ENCODE assay signal across 1 cellular context in genomic region chr3:33957176-33957575, GRCh38.
TF ChIP-seq lines count a peak whose summit lies in the region.

No MANE protein-coding gene starts in this region.

TF ChIP-seq in GM23338, 12 proteins besides CTCF, POLR2A, EP300 and RAD21 (continued from another document):
- TF ChIP-seq, protein P1, sequence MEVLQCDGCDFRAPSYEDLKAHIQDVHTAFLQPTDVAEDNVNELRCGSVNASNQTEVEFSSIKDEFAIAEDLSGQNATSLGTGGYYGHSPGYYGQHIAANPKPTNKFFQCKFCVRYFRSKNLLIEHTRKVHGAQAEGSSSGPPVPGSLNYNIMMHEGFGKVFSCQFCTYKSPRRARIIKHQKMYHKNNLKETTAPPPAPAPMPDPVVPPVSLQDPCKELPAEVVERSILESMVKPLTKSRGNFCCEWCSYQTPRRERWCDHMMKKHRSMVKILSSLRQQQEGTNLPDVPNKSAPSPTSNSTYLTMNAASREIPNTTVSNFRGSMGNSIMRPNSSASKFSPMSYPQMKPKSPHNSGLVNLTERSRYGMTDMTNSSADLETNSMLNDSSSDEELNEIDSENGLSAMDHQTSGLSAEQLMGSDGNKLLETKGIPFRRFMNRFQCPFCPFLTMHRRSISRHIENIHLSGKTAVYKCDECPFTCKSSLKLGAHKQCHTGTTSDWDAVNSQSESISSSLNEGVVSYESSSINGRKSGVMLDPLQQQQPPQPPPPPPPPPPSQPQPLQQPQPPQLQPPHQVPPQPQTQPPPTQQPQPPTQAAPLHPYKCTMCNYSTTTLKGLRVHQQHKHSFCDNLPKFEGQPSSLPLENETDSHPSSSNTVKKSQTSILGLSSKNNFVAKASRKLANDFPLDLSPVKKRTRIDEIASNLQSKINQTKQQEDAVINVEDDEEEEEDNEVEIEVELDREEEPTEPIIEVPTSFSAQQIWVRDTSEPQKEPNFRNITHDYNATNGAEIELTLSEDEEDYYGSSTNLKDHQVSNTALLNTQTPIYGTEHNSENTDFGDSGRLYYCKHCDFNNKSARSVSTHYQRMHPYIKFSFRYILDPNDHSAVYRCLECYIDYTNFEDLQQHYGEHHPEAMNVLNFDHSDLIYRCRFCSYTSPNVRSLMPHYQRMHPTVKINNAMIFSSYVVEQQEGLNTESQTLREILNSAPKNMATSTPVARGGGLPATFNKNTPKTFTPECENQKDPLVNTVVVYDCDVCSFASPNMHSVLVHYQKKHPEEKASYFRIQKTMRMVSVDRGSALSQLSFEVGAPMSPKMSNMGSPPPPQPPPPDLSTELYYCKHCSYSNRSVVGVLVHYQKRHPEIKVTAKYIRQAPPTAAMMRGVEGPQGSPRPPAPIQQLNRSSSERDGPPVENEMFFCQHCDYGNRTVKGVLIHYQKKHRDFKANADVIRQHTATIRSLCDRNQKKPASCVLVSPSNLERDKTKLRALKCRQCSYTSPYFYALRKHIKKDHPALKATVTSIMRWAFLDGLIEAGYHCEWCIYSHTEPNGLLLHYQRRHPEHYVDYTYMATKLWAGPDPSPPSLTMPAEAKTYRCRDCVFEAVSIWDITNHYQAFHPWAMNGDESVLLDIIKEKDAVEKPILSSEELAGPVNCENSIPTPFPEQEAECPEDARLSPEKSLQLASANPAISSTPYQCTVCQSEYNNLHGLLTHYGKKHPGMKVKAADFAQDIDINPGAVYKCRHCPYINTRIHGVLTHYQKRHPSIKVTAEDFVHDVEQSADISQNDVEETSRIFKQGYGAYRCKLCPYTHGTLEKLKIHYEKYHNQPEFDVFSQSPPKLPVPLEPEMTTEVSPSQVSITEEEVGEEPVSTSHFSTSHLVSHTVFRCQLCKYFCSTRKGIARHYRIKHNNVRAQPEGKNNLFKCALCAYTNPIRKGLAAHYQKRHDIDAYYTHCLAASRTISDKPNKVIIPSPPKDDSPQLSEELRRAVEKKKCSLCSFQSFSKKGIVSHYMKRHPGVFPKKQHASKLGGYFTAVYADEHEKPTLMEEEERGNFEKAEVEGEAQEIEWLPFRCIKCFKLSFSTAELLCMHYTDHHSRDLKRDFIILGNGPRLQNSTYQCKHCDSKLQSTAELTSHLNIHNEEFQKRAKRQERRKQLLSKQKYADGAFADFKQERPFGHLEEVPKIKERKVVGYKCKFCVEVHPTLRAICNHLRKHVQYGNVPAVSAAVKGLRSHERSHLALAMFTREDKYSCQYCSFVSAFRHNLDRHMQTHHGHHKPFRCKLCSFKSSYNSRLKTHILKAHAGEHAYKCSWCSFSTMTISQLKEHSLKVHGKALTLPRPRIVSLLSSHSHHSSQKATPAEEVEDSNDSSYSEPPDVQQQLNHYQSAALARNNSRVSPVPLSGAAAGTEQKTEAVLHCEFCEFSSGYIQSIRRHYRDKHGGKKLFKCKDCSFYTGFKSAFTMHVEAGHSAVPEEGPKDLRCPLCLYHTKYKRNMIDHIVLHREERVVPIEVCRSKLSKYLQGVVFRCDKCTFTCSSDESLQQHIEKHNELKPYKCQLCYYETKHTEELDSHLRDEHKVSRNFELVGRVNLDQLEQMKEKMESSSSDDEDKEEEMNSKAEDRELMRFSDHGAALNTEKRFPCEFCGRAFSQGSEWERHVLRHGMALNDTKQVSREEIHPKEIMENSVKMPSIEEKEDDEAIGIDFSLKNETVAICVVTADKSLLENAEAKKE (CRISPR knock-in tag; IDR thresholded peaks at IDR 0.05) = no peak
- TF ChIP-seq EZH2phosphoT487 (IDR thresholded peaks at IDR 0.05; ENCODE audit: unreplicated experiment) (no peak), STAT1 (IDR thresholded peaks at IDR 0.05; ENCODE audit: unreplicated experiment) (no peak), ZNF114 (CRISPR knock-in tag; IDR thresholded peaks at IDR 0.05) (no peak), NANOG (IDR thresholded peaks at IDR 0.05; ENCODE audit: borderline replicate concordance) (no peak)
